ENCODE assay signal across 1 cellular context in the genomic region with DNA sequence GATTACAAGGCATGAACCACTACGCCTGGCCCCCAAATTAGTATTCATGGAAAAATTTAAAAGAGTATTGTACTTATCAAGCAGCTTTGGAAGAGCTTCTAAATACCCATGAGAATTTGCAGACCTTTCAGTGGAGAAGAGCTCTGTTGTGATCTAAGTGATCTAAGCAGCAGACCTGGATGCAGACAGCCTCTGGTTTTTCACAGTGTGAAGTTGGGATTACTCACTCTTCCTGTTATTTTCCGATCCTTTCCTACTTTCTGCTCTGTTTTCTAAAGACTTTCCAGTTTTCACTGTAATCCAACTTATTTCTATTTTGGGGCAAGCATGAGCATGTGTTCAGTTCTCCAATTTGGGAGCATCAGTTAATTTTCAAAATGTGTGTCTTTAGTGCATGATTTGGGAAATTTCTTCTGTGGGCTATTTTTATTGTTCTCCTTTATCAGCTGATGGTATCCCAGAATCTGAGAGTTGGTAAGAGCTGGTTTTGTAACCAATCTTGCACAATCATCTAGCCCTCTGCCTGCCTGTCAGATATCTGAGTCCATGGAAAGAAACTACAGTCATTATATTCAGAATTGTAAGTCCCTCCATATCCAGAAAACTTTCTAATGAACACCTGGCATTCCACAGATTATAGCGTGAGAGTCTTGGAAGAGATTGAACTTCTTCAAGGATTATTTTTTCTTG.
TF ChIP-seq lines count a peak whose summit lies in the region.

No MANE protein-coding gene starts in this region.

TF ChIP-seq in GM23338, 12 proteins besides CTCF, POLR2A, EP300 and RAD21 (continued from another document):
- TF ChIP-seq, protein P1, sequence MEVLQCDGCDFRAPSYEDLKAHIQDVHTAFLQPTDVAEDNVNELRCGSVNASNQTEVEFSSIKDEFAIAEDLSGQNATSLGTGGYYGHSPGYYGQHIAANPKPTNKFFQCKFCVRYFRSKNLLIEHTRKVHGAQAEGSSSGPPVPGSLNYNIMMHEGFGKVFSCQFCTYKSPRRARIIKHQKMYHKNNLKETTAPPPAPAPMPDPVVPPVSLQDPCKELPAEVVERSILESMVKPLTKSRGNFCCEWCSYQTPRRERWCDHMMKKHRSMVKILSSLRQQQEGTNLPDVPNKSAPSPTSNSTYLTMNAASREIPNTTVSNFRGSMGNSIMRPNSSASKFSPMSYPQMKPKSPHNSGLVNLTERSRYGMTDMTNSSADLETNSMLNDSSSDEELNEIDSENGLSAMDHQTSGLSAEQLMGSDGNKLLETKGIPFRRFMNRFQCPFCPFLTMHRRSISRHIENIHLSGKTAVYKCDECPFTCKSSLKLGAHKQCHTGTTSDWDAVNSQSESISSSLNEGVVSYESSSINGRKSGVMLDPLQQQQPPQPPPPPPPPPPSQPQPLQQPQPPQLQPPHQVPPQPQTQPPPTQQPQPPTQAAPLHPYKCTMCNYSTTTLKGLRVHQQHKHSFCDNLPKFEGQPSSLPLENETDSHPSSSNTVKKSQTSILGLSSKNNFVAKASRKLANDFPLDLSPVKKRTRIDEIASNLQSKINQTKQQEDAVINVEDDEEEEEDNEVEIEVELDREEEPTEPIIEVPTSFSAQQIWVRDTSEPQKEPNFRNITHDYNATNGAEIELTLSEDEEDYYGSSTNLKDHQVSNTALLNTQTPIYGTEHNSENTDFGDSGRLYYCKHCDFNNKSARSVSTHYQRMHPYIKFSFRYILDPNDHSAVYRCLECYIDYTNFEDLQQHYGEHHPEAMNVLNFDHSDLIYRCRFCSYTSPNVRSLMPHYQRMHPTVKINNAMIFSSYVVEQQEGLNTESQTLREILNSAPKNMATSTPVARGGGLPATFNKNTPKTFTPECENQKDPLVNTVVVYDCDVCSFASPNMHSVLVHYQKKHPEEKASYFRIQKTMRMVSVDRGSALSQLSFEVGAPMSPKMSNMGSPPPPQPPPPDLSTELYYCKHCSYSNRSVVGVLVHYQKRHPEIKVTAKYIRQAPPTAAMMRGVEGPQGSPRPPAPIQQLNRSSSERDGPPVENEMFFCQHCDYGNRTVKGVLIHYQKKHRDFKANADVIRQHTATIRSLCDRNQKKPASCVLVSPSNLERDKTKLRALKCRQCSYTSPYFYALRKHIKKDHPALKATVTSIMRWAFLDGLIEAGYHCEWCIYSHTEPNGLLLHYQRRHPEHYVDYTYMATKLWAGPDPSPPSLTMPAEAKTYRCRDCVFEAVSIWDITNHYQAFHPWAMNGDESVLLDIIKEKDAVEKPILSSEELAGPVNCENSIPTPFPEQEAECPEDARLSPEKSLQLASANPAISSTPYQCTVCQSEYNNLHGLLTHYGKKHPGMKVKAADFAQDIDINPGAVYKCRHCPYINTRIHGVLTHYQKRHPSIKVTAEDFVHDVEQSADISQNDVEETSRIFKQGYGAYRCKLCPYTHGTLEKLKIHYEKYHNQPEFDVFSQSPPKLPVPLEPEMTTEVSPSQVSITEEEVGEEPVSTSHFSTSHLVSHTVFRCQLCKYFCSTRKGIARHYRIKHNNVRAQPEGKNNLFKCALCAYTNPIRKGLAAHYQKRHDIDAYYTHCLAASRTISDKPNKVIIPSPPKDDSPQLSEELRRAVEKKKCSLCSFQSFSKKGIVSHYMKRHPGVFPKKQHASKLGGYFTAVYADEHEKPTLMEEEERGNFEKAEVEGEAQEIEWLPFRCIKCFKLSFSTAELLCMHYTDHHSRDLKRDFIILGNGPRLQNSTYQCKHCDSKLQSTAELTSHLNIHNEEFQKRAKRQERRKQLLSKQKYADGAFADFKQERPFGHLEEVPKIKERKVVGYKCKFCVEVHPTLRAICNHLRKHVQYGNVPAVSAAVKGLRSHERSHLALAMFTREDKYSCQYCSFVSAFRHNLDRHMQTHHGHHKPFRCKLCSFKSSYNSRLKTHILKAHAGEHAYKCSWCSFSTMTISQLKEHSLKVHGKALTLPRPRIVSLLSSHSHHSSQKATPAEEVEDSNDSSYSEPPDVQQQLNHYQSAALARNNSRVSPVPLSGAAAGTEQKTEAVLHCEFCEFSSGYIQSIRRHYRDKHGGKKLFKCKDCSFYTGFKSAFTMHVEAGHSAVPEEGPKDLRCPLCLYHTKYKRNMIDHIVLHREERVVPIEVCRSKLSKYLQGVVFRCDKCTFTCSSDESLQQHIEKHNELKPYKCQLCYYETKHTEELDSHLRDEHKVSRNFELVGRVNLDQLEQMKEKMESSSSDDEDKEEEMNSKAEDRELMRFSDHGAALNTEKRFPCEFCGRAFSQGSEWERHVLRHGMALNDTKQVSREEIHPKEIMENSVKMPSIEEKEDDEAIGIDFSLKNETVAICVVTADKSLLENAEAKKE (CRISPR knock-in tag; IDR thresholded peaks at IDR 0.05), result no peak
- TF ChIP-seq JUNB (IDR thresholded peaks at IDR 0.05; ENCODE audit: unreplicated experiment) (no peak), EZH2phosphoT487 (IDR thresholded peaks at IDR 0.05; ENCODE audit: unreplicated experiment) (no peak), ZNF331 (CRISPR knock-in tag; IDR thresholded peaks at IDR 0.05; ENCODE audit: low read depth) (no peak), ZNF114 (CRISPR knock-in tag; IDR thresholded peaks at IDR 0.05) (no peak), POLR2AphosphoS5 (IDR thresholded peaks at IDR 0.05; ENCODE audit: low read depth) (no peak)
- TF ChIP-seq, protein P2, sequence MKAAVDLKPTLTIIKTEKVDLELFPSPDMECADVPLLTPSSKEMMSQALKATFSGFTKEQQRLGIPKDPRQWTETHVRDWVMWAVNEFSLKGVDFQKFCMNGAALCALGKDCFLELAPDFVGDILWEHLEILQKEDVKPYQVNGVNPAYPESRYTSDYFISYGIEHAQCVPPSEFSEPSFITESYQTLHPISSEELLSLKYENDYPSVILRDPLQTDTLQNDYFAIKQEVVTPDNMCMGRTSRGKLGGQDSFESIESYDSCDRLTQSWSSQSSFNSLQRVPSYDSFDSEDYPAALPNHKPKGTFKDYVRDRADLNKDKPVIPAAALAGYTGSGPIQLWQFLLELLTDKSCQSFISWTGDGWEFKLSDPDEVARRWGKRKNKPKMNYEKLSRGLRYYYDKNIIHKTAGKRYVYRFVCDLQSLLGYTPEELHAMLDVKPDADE (IDR thresholded peaks at IDR 0.05), result no peak
